ENCODE assay signal across 28 cellular contexts in genomic region chr5:67344870-67345269, GRCh38.
"Had no signal": no experiment of that assay in that cellular context is flagged by ENCODE, and none has a peak within 500 bp of the region (broad histone marks: within the 10 kb centered on the region; RNA-seq: fewer than 3 reads in every experiment).

No MANE protein-coding gene starts in this region.

- H3K36me3 ChIP-seq: stomach, suprapubic skin, thoracic aorta, thyroid gland, tibial artery, tibial nerve, transverse colon, upper lobe of left lung, upper lobe of right lung, uterus, vagina had no signal

- H3K9me3 Mint-ChIP-seq: type B pancreatic cell had no signal

- H3K27ac Mint-ChIP-seq: stimulated activated effector memory CD8-positive, alpha-beta T cell treated with anti-CD3 and anti-CD28 coated beads, Interleukin-12 subunit alpha, Interleukin-12 subunit beta, amount 100 ng/mL, for 72 hours; stimulated activated memory B cell treated with anti-CD40 and anti-IgM and Interleukin-4, amounts not matched to agents 10 μg/mL and 1 μg/mL and 100 μg/mL, for 72 hours; stimulated activated naive B cell treated with anti-CD40 and anti-IgM and Interleukin-4, amounts not matched to agents 10 μg/mL and 1 μg/mL and 100 μg/mL, for 72 hours; stimulated activated naive CD8-positive, alpha-beta T cell treated with anti-CD3 and anti-CD28 coated beads, Interleukin-15, amount 100 ng/mL, for 72 hours; stimulated activated naive CD8-positive, alpha-beta T cell treated with anti-CD3 and anti-CD28 coated beads, Interleukin-15, Interleukin-2, amounts not matched to agents 100 ng/mL and 50 ng/mL, for 24 hours; type B pancreatic cell had no signal

- H3K9me3 ChIP-seq: suprapubic skin, testis, thyroid gland, upper lobe of right lung, uterus, vagina had no signal

- H3K4me3 ChIP-seq: stomach, suprapubic skin, testis, thoracic aorta, thyroid gland, tibial artery, tibial nerve, transverse colon, upper lobe of left lung, upper lobe of right lung, uterus, vagina had no signal

- DNase-seq: stimulated activated CD4-positive, alpha-beta T cell treated with anti-CD3 and anti-CD28 coated beads, Interleukin-2, amount 100 ng/mL, for 48 hours; stimulated activated CD4-positive, alpha-beta T cell treated with anti-CD3 and anti-CD28 coated beads, Interleukin-4, amount 100 ng/mL, for 1 hour; stimulated activated CD4-positive, alpha-beta T cell treated with anti-CD3 and anti-CD28 coated beads, Interleukin-4, amount 100 ng/mL, for 24 hours; stimulated activated CD4-positive, alpha-beta T cell treated with anti-CD3 and anti-CD28 coated beads, Interleukin-4, amount 100 ng/mL, for 4 hours; stimulated activated CD8-positive, alpha-beta memory T cell treated with anti-CD3 and anti-CD28 coated beads, Interleukin-4, amount 100 ng/mL, for 48 hours; stimulated activated naive B cell treated with anti-CD40 and anti-IgM and Interleukin-4, amounts not matched to agents 10 μg/mL and 1 μg/mL and 100 μg/mL, for 72 hours; stimulated activated naive CD4-positive, alpha-beta T cell; stimulated activated naive CD4-positive, alpha-beta T cell treated with Interleukin-2 at 50 U/mL for 16 hours; stimulated activated naive CD8-positive, alpha-beta T cell treated with anti-CD3 and anti-CD28 coated beads, Interleukin-15, amount 100 ng/mL, for 72 hours; stimulated activated naive CD8-positive, alpha-beta T cell treated with anti-CD3 and anti-CD28 coated beads, Interleukin-15, Interleukin-2, amounts not matched to agents 100 U/mL and 50 U/mL, for 24 hours; stomach; substantia nigra; testis; thyroid gland; tibial artery; transverse colon; trophoblast cell; upper lobe of left lung; upper lobe of right lung; uterus had no signal

- H3K27me3 Mint-ChIP-seq: stimulated activated naive CD8-positive, alpha-beta T cell treated with anti-CD3 and anti-CD28 coated beads, Interleukin-15, amount 100 ng/mL, for 72 hours; type B pancreatic cell had no signal

- H3K4me3 Mint-ChIP-seq: stimulated activated effector memory CD8-positive, alpha-beta T cell treated with anti-CD3 and anti-CD28 coated beads, Interleukin-12 subunit alpha, Interleukin-12 subunit beta, amount 100 ng/mL, for 72 hours; stimulated activated memory B cell treated with anti-CD40 and anti-IgM and Interleukin-4, amounts not matched to agents 10 μg/mL and 1 μg/mL and 100 μg/mL, for 72 hours; stimulated activated naive B cell treated with anti-CD40 and anti-IgM and Interleukin-4, amounts not matched to agents 10 μg/mL and 1 μg/mL and 100 μg/mL, for 72 hours; stimulated activated naive CD8-positive, alpha-beta T cell treated with anti-CD3 and anti-CD28 coated beads, Interleukin-15, amount 100 ng/mL, for 72 hours; stimulated activated naive CD8-positive, alpha-beta T cell treated with anti-CD3 and anti-CD28 coated beads, Interleukin-15, Interleukin-2, amounts not matched to agents 100 ng/mL and 50 ng/mL, for 24 hours; type B pancreatic cell had no signal

- H3K36me3 Mint-ChIP-seq: stimulated activated effector memory CD8-positive, alpha-beta T cell treated with anti-CD3 and anti-CD28 coated beads, Interleukin-12 subunit alpha, Interleukin-12 subunit beta, amount 100 ng/mL, for 72 hours; type B pancreatic cell had no signal

- H3K4me1 ChIP-seq: stomach, testis, thyroid gland, tibial artery, tibial nerve, transverse colon, upper lobe of left lung, upper lobe of right lung, uterus, vagina had no signal

- H3K4me1 Mint-ChIP-seq: stimulated activated effector memory CD8-positive, alpha-beta T cell treated with anti-CD3 and anti-CD28 coated beads, Interleukin-12 subunit alpha, Interleukin-12 subunit beta, amount 100 ng/mL, for 72 hours; stimulated activated memory B cell treated with anti-CD40 and anti-IgM and Interleukin-4, amounts not matched to agents 10 μg/mL and 1 μg/mL and 100 μg/mL, for 72 hours; stimulated activated naive B cell treated with anti-CD40 and anti-IgM and Interleukin-4, amounts not matched to agents 10 μg/mL and 1 μg/mL and 100 μg/mL, for 72 hours had no signal

- H3K27ac ChIP-seq: stomach, suprapubic skin, testis, thoracic aorta, thyroid gland, tibial artery, tibial nerve, transverse colon, upper lobe of left lung, upper lobe of right lung, uterus, vagina had no signal
